In genomic region chr5:55176176-55176818, GRCh38 we compare ENCODE assay signal across 8 cellular contexts. TPM values are rescaled to one million over a fixed set of nuclear protein-coding genes. Genes with fewer than 3 reads are reported as not detected.
DNase-seq lines count a peak whose midpoint lies in the region; ATAC-seq and TF ChIP-seq lines count a peak whose summit lies in the region.

No MANE protein-coding gene starts in this region.

- no peaks in the 10 kb centered on the region for H3K36me3 Mint-ChIP-seq in activated naive CD8-positive, alpha-beta T cell

- no peaks in the 10 kb centered on the region for H3K36me3 ChIP-seq in spleen

- peaks cover 3 to 99% (median 77%) of the 10 kb centered on the region in 7 donors for H3K27me3 ChIP-seq in spleen (replicated peaks in 1 of 7)

- WGBS in spleen, 5 donors = 1 to 4% (median 2%) methylated on average over 28 to 44 of the region's 44 CpGs

- H3K4me3 ChIP-seq in iPS-11a (ENCODE audit: low read depth, low read length) = peak overlapping the region; percentile 17
- H3K4me3 ChIP-seq in spleen = peak overlapping the region in 6 of 8 donors; percentile 4 to 59 (median 19)

- peak in 5 of 11 experiments; percentile 18 to 46 (median 23) for TF ChIP-seq CTCF in spleen (IDR thresholded peaks at IDR 0.05 in 8 of 11, conservative IDR thresholded peaks at IDR 0.05 in 3 of 11)

- peaks cover 54% of the 10 kb centered on the region for H3K27me3 Mint-ChIP-seq in activated naive CD8-positive, alpha-beta T cell

- intact Hi-C loops in spleen (cut with DNase I; ENCODE audit: low total_unique reads) = loop anchor here (10.0 kb wide), 1 partner anchor 49 kb away; the partner anchor contains the start of gene MCIDAS

- no peak for ATAC-seq in HG02840 (IDR thresholded peaks at IDR 0.05; ENCODE audit: low FRiP score, unreplicated experiment)

- peak; percentile 48 for DNase-seq in stimulated activated CD4-positive, alpha-beta T cell treated with anti-CD3 and anti-CD28 coated beads, Interleukin-15, amount 100 ng/mL, for 24 hours
- DNase-seq in stimulated activated CD4-positive, alpha-beta T cell treated with anti-CD3 and anti-CD28 coated beads, Interleukin-4, amount 100 ng/mL, for 24 hours = no peak
- DNase-seq in NCI-H524 (lab: John Stamatoyannopoulos, UW) (peak; percentile 80 to 81), spleen (peak; percentile 74), NK-92 (lab: John Stamatoyannopoulos, UW; ENCODE audit: unreplicated experiment) (no peak)

- H3K9me3 ChIP-seq in spleen = no peaks in the 10 kb centered on the region

- H3K27ac Mint-ChIP-seq in activated naive CD8-positive, alpha-beta T cell = no peak overlapping the region

- peaks cover 45% of the 10 kb centered on the region for H3K4me1 Mint-ChIP-seq in activated naive CD8-positive, alpha-beta T cell (ENCODE audit: low read depth)

- H3K4me3 Mint-ChIP-seq in activated naive CD8-positive, alpha-beta T cell = peak overlapping the region; percentile 51

- no peaks in the 10 kb centered on the region for H3K9me3 Mint-ChIP-seq in activated naive CD8-positive, alpha-beta T cell (ENCODE audit: low read depth)

- TF ChIP-seq POLR2A in spleen (IDR thresholded peaks at IDR 0.05) = no peak

- no peak overlapping the region for H3K27ac ChIP-seq in spleen

- peaks cover 20 to 42% (median 33%) of the 10 kb centered on the region in 6 donors for H3K4me1 ChIP-seq in spleen

RNA-seq across cellular contexts. Expression of gene CDC20B, which starts 3.3 kb away (rescaled TPM):
- total RNA-seq in spleen = not detected
- not detected for polyA plus RNA-seq in spleen

RNA-seq across cellular contexts. Expression of gene GPX8, which starts 16.3 kb away (rescaled TPM):
- 1 to 10 TPM; 3.9 to 10.0 (median 6.9) TPM for total RNA-seq in spleen
- 1 to 10 TPM; 1.5 to 5.6 (median 3.3) TPM for polyA plus RNA-seq in spleen

RNA-seq across cellular contexts. Expression of gene MCIDAS, which starts 50.8 kb away (rescaled TPM):
- not detected for total RNA-seq in spleen
- not detected for polyA plus RNA-seq in spleen

RNA-seq across cellular contexts. Expression of gene CCNO, which starts 57.1 kb away (rescaled TPM):
- total RNA-seq in spleen = not detected
- under 1 TPM; 0.10 to 0.33 (median 0.22) TPM for polyA plus RNA-seq in spleen

Comparison
In these comparisons a context has a peak if more than half of its experiments do, and no peak if none do; other contexts are left out.
1. DNase-seq: peak in stimulated activated CD4-positive, alpha-beta T cell treated with anti-CD3 and anti-CD28 coated beads, Interleukin-15, amount 100 ng/mL, for 24 hours (single experiment), NCI-H524 (2 of 2) and spleen (single experiment); none in stimulated activated CD4-positive, alpha-beta T cell treated with anti-CD3 and anti-CD28 coated beads, Interleukin-4, amount 100 ng/mL, for 24 hours (single experiment) and NK-92 (single experiment).